In the genomic region with DNA sequence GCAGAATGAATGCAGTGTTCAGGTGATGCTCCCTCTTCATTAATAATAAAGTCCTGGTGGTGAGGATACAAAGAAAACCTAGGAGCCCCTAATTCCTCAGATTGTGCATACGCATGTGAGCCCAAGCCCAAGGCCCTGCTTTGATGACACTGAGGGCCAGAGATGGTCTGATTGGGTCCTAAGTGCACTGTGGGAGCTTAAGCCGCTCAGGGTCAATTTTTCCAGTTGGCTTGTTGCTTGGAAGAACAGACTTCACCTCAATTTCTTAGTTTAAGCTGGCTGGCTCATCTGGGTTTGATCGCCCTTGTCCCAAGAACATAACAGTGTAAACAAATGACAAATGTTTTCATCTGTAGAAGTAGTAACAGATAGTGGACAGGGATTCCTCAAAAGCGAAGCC, we compare ENCODE assay signal across 2 cellular contexts.
TF ChIP-seq lines count a peak whose summit lies in the region.

No MANE protein-coding gene starts in this region.

TF ChIP-seq in A549, 52 proteins besides CTCF, POLR2A, EP300 and RAD21 (continued from another document):
- TF ChIP-seq, protein P1, sequence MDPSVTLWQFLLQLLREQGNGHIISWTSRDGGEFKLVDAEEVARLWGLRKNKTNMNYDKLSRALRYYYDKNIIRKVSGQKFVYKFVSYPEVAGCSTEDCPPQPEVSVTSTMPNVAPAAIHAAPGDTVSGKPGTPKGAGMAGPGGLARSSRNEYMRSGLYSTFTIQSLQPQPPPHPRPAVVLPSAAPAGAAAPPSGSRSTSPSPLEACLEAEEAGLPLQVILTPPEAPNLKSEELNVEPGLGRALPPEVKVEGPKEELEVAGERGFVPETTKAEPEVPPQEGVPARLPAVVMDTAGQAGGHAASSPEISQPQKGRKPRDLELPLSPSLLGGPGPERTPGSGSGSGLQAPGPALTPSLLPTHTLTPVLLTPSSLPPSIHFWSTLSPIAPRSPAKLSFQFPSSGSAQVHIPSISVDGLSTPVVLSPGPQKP (IDR thresholded peaks at IDR 0.05; ENCODE audit: low read depth, low read length), result no peak

TF ChIP-seq in GM23338, 12 proteins besides CTCF, POLR2A, EP300 and RAD21 (continued from another document):
- TF ChIP-seq, protein P2, sequence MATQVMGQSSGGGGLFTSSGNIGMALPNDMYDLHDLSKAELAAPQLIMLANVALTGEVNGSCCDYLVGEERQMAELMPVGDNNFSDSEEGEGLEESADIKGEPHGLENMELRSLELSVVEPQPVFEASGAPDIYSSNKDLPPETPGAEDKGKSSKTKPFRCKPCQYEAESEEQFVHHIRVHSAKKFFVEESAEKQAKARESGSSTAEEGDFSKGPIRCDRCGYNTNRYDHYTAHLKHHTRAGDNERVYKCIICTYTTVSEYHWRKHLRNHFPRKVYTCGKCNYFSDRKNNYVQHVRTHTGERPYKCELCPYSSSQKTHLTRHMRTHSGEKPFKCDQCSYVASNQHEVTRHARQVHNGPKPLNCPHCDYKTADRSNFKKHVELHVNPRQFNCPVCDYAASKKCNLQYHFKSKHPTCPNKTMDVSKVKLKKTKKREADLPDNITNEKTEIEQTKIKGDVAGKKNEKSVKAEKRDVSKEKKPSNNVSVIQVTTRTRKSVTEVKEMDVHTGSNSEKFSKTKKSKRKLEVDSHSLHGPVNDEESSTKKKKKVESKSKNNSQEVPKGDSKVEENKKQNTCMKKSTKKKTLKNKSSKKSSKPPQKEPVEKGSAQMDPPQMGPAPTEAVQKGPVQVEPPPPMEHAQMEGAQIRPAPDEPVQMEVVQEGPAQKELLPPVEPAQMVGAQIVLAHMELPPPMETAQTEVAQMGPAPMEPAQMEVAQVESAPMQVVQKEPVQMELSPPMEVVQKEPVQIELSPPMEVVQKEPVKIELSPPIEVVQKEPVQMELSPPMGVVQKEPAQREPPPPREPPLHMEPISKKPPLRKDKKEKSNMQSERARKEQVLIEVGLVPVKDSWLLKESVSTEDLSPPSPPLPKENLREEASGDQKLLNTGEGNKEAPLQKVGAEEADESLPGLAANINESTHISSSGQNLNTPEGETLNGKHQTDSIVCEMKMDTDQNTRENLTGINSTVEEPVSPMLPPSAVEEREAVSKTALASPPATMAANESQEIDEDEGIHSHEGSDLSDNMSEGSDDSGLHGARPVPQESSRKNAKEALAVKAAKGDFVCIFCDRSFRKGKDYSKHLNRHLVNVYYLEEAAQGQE (IDR thresholded peaks at IDR 0.05; ENCODE audit: unreplicated experiment), result no peak
- TF ChIP-seq, protein P3, sequence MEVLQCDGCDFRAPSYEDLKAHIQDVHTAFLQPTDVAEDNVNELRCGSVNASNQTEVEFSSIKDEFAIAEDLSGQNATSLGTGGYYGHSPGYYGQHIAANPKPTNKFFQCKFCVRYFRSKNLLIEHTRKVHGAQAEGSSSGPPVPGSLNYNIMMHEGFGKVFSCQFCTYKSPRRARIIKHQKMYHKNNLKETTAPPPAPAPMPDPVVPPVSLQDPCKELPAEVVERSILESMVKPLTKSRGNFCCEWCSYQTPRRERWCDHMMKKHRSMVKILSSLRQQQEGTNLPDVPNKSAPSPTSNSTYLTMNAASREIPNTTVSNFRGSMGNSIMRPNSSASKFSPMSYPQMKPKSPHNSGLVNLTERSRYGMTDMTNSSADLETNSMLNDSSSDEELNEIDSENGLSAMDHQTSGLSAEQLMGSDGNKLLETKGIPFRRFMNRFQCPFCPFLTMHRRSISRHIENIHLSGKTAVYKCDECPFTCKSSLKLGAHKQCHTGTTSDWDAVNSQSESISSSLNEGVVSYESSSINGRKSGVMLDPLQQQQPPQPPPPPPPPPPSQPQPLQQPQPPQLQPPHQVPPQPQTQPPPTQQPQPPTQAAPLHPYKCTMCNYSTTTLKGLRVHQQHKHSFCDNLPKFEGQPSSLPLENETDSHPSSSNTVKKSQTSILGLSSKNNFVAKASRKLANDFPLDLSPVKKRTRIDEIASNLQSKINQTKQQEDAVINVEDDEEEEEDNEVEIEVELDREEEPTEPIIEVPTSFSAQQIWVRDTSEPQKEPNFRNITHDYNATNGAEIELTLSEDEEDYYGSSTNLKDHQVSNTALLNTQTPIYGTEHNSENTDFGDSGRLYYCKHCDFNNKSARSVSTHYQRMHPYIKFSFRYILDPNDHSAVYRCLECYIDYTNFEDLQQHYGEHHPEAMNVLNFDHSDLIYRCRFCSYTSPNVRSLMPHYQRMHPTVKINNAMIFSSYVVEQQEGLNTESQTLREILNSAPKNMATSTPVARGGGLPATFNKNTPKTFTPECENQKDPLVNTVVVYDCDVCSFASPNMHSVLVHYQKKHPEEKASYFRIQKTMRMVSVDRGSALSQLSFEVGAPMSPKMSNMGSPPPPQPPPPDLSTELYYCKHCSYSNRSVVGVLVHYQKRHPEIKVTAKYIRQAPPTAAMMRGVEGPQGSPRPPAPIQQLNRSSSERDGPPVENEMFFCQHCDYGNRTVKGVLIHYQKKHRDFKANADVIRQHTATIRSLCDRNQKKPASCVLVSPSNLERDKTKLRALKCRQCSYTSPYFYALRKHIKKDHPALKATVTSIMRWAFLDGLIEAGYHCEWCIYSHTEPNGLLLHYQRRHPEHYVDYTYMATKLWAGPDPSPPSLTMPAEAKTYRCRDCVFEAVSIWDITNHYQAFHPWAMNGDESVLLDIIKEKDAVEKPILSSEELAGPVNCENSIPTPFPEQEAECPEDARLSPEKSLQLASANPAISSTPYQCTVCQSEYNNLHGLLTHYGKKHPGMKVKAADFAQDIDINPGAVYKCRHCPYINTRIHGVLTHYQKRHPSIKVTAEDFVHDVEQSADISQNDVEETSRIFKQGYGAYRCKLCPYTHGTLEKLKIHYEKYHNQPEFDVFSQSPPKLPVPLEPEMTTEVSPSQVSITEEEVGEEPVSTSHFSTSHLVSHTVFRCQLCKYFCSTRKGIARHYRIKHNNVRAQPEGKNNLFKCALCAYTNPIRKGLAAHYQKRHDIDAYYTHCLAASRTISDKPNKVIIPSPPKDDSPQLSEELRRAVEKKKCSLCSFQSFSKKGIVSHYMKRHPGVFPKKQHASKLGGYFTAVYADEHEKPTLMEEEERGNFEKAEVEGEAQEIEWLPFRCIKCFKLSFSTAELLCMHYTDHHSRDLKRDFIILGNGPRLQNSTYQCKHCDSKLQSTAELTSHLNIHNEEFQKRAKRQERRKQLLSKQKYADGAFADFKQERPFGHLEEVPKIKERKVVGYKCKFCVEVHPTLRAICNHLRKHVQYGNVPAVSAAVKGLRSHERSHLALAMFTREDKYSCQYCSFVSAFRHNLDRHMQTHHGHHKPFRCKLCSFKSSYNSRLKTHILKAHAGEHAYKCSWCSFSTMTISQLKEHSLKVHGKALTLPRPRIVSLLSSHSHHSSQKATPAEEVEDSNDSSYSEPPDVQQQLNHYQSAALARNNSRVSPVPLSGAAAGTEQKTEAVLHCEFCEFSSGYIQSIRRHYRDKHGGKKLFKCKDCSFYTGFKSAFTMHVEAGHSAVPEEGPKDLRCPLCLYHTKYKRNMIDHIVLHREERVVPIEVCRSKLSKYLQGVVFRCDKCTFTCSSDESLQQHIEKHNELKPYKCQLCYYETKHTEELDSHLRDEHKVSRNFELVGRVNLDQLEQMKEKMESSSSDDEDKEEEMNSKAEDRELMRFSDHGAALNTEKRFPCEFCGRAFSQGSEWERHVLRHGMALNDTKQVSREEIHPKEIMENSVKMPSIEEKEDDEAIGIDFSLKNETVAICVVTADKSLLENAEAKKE (CRISPR knock-in tag; IDR thresholded peaks at IDR 0.05), result no peak
- no peak for TF ChIP-seq JUNB (IDR thresholded peaks at IDR 0.05; ENCODE audit: unreplicated experiment)
TF ChIP-seq in GM23338: peak in this region for 0.
